8 cellular contexts compared by ENCODE assay signal in genomic region chr12:90855534-90855933, GRCh38.
"Had no signal": no experiment of that assay in that cellular context is flagged by ENCODE, and none has a peak within 500 bp of the region (broad histone marks: within the 10 kb centered on the region; RNA-seq: fewer than 3 reads in every experiment).

No MANE protein-coding gene starts in this region.

- DNase-seq: GM23248, GOT3, KG1 had no signal

- H3K36me3 Mint-ChIP-seq: IgD-negative memory B cell had no signal

- H3K27ac ChIP-seq: GM23248 had no signal

- FAIRE-seq: H54, HTR-8/SVneo had no signal

- H3K36me3 ChIP-seq: HAP-1 had no signal

- H3K4me3 Mint-ChIP-seq: IgD-negative memory B cell had no signal

- H3K27ac Mint-ChIP-seq: IgD-negative memory B cell had no signal

- H3K4me1 Mint-ChIP-seq: IgD-negative memory B cell had no signal

- H3K9ac ChIP-seq: GM23248 had no signal

- H3K4me3 ChIP-seq: GM23248, HAP-1 had no signal

- H3K9me3 ChIP-seq: HAP-1 had no signal

- ATAC-seq: HCT116 had no signal

- H3K9me3 Mint-ChIP-seq: IgD-negative memory B cell had no signal

- H2AFZ ChIP-seq: GM23248 had no signal
